8 cellular contexts compared by ENCODE assay signal in the genomic region with DNA sequence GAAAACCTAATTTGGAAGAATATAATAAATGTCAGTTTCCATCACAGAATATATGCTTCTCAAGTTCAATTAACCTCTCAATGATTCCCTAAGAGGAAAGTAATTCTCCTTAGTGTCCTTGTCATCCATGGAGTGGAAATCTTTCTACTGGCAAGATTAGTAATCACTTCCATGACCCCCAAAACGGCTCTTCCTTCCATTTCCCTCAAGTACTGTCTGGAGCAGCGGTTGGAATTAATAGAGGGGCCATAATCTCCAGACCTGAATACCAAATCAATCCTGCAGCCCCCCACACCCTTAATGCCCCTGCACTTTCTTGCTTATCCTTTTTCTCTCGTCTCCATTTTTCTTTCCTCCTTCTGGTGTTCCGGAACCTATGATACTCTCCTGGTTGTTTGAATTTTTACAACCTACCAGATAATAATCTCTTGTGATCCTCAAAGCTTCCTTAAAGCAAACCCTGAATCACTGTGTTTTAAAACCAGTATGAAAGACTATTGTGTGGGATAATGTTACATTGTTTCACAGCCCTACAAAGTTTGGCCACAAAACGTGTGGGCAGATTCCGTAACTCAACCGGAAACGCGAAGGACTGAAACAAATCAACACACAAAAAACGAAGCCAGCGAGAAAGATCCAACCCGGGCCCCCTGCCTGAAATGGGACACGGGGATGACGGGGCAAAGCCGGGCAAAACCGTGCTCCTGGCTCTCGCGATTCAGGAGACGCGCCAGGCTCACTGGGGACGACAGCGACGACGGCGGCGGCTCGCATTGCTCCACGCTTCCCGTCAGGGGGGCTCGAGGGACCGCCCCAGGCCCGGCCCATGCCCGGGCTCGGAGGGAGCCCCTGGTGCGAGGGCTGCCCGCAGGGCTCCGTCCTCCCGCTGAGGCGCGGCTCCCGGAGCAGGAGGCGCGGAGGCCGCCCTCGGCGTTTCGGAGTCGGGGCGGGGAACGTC. TPM values are rescaled to one million over a fixed set of nuclear protein-coding genes. Genes with fewer than 3 reads are reported as not detected.
DNase-seq lines count a peak whose midpoint lies in the region; ATAC-seq lines count a peak whose summit lies in the region.
"Not testable (repeated sequence)": the region's sequence is repeated elsewhere in the genome, so short reads cannot be mapped to it uniquely, and the experiment has no call there.

No MANE protein-coding gene starts in this region.

- H3K4me1 Mint-ChIP-seq in CD8-positive, alpha-beta memory T cell: peaks cover 12 to 20% (median 16%) of the 10 kb centered on the region in 3 donors

- H3K9ac ChIP-seq in mucosa of stomach (ENCODE audit: low read length): peak overlapping the region; percentile 88

- H3K27me3 ChIP-seq in CD8-positive, alpha-beta memory T cell (ENCODE audit: insufficient read depth, low read length, poor library complexity, severe bottlenecking); mucosa of stomach (ENCODE audit: control insufficient read depth, insufficient read depth, low read length): not testable (repeated sequence)

- not testable (repeated sequence) for H3K4me1 ChIP-seq in CD8-positive, alpha-beta memory T cell (ENCODE audit: insufficient read depth, low read length); mucosa of stomach (ENCODE audit: control insufficient read depth, insufficient read depth, low read length)

- H3K27ac ChIP-seq in CD8-positive, alpha-beta memory T cell (ENCODE audit: low read depth, low read length): not testable (repeated sequence)

- not testable (repeated sequence) for H3K36me3 Mint-ChIP-seq in CD8-positive, alpha-beta memory T cell

- not testable (repeated sequence) for H3K9me3 ChIP-seq in CD8-positive, alpha-beta memory T cell (ENCODE audit: low read length); mucosa of stomach (ENCODE audit: control insufficient read depth, low read length)

- H3K9me3 Mint-ChIP-seq in CD8-positive, alpha-beta memory T cell: not testable (repeated sequence)

- H3K36me3 ChIP-seq in CD8-positive, alpha-beta memory T cell (ENCODE audit: insufficient read depth, low read length); mucosa of stomach (ENCODE audit: control insufficient read depth, insufficient read depth, low read length): not testable (repeated sequence)

- in situ Hi-C loops in SK-MEL-5 (cut with HindIII; ENCODE audit: low pct_unique_long_range_greater_than_20kb, low sequenced_read_pairs): not testable (repeated sequence)

- peak overlapping the region; percentile 86 to 93 (median 90) for H3K4me3 Mint-ChIP-seq in CD8-positive, alpha-beta memory T cell

- peak; percentile 53 for ATAC-seq in GM21423 (IDR thresholded peaks at IDR 0.05; ENCODE audit: unreplicated experiment)
- ATAC-seq in HG03558 (IDR thresholded peaks at IDR 0.05; ENCODE audit: extremely low read depth, unreplicated experiment): peak; percentile 23

- peaks cover 16 to 34% of the 10 kb centered on the region in 2 donors for H3K27me3 Mint-ChIP-seq in CD8-positive, alpha-beta memory T cell

- H3K27ac Mint-ChIP-seq in CD8-positive, alpha-beta memory T cell: peak overlapping the region; percentile 68 to 86 (median 81)

- peak overlapping the region; percentile 44 for H3K4me3 ChIP-seq in CD8-positive, alpha-beta memory T cell (ENCODE audit: low read length)
- H3K4me3 ChIP-seq in mucosa of stomach (ENCODE audit: low read length): peak overlapping the region; percentile 32

- DNase-seq in CD8-positive, alpha-beta memory T cell: peak; percentile 6 to 53 (median 23)
- peak; percentile 51 for DNase-seq in SK-MEL-5 (ENCODE audit: low read depth, low spot score)
- DNase-seq in activated gamma-delta T cell treated with anti-CD3 and anti-CD28 coated beads, Interleukin-2, amount 50 U/mL, for 16 hours (ENCODE audit: low read depth): peak; percentile 2
- peak; percentile 65 for DNase-seq in fibroblast of peridontal ligament (ENCODE audit: extremely low read depth)
- DNase-seq in stimulated activated CD8-positive, alpha-beta memory T cell treated with anti-CD3 and anti-CD28 coated beads, Interleukin-15, amount 100 ng/mL, for 4 hours (ENCODE audit: low read depth in 2 of 2): peak; percentile 10 to 19

- POLR2A ChIA-PET in CD8-positive, alpha-beta memory T cell (lab: Charles Lee): not testable (repeated sequence)

- CTCF ChIA-PET in CD8-positive, alpha-beta memory T cell (lab: Charles Lee): not testable (repeated sequence)

RNA-seq across cellular contexts. Expression of a gene that starts 1.0 kb away (rescaled TPM):
- total RNA-seq in CD8-positive, alpha-beta memory T cell: under 1 TPM; 0.44 to 0.66 TPM
- polyA plus RNA-seq in CD8-positive, alpha-beta memory T cell: not detected
- 1.6 TPM in 1 of 2 replicates, not detected in the other for total RNA-seq in SK-MEL-5 (2014; rRNA removed; shearing (Covaris generic))
- 0.38 and 2.2 TPM in 2 replicates for polyA plus RNA-seq in SK-MEL-5 (2015; cell fraction: cytosol; rRNA removed)
- 0.85 TPM in 1 of 2 replicates, not detected in the other for polyA plus RNA-seq in SK-MEL-5 (2015; cell fraction: nucleus; rRNA removed)

RNA-seq across cellular contexts. Expression of a gene that starts 14.3 kb away (rescaled TPM):
- 10 to 100 TPM; 10.7 to 11.0 TPM for total RNA-seq in CD8-positive, alpha-beta memory T cell
- polyA plus RNA-seq in CD8-positive, alpha-beta memory T cell: 8.4 TPM
- 47.2 and 50.2 TPM in 2 replicates for total RNA-seq in SK-MEL-5 (2014; rRNA removed; shearing (Covaris generic))
- 22.1 and 30.3 TPM in 2 replicates for polyA plus RNA-seq in SK-MEL-5 (2015; cell fraction: cytosol; rRNA removed)
- polyA plus RNA-seq in SK-MEL-5 (2015; cell fraction: nucleus; rRNA removed): 28.2 and 33.3 TPM in 2 replicates

Comparison
In these comparisons a context has a peak if more than half of its experiments do, and no peak if none do; other contexts are left out.
1. DNase-seq: peak in every context shown above with its lines; median percentile 65 in fibroblast of peridontal ligament; 51 in SK-MEL-5; 23 in CD8-positive, alpha-beta memory T cell; 14 in stimulated activated CD8-positive, alpha-beta memory T cell treated with anti-CD3 and anti-CD28 coated beads, Interleukin-15, amount 100 ng/mL, for 4 hours; 2 in activated gamma-delta T cell treated with anti-CD3 and anti-CD28 coated beads, Interleukin-2, amount 50 U/mL, for 16 hours.